ENCODE assay signal across 1 cellular context in the genomic region with DNA sequence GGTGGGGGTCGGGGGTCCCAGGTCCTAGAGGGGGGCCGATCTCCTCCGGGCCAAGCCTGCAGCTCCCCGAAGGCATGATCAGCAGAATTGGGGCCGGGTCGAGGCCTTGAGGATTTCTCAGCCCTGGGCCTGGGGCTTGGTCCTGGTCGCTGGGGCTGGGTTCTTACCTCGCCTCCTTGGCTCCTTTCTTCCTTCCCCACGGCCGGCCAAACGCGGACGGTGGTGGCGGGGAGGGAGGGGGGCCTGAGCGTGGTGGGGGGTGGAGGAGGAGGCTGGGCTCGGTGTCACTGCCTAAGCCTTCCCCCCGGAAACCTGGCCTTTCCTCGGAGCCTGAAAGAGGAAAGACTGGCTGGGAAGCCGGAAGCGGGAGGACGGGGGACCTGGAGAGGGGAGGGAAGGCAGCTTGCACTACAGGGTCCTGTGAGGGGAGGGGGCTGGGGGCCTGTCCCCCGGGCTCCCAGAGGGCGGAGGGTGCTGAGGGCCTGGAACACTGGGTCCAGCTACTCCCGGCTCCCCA.
TF ChIP-seq lines count a peak whose summit lies in the region.

A gene with protein sequence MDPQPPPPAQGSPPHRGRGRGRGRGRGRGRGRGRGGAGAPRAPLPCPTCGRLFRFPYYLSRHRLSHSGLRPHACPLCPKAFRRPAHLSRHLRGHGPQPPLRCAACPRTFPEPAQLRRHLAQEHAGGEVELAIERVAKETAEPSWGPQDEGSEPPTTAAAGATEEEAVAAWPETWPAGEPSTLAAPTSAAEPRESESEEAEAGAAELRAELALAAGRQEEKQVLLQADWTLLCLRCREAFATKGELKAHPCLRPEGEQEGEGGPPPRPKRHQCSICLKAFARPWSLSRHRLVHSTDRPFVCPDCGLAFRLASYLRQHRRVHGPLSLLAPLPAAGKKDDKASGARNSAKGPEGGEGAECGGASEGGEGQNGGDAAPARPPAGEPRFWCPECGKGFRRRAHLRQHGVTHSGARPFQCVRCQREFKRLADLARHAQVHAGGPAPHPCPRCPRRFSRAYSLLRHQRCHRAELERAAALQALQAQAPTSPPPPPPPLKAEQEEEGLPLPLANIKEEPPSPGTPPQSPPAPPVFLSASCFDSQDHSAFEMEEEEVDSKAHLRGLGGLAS (minus strand): TSS at position 221 of the 517 bp plus-strand sequence. CDS start 1,209 bp downstream, outside the sequence.

TF ChIP-seq in K562, 482 proteins besides CTCF, POLR2A, EP300 and RAD21 (continued from another document and continues in another):
- TF ChIP-seq, protein P1, sequence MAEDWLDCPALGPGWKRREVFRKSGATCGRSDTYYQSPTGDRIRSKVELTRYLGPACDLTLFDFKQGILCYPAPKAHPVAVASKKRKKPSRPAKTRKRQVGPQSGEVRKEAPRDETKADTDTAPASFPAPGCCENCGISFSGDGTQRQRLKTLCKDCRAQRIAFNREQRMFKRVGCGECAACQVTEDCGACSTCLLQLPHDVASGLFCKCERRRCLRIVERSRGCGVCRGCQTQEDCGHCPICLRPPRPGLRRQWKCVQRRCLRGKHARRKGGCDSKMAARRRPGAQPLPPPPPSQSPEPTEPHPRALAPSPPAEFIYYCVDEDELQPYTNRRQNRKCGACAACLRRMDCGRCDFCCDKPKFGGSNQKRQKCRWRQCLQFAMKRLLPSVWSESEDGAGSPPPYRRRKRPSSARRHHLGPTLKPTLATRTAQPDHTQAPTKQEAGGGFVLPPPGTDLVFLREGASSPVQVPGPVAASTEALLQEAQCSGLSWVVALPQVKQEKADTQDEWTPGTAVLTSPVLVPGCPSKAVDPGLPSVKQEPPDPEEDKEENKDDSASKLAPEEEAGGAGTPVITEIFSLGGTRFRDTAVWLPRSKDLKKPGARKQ (CRISPR knock-in tag; IDR thresholded peaks at IDR 0.05): no peak
- TF ChIP-seq, protein P2, sequence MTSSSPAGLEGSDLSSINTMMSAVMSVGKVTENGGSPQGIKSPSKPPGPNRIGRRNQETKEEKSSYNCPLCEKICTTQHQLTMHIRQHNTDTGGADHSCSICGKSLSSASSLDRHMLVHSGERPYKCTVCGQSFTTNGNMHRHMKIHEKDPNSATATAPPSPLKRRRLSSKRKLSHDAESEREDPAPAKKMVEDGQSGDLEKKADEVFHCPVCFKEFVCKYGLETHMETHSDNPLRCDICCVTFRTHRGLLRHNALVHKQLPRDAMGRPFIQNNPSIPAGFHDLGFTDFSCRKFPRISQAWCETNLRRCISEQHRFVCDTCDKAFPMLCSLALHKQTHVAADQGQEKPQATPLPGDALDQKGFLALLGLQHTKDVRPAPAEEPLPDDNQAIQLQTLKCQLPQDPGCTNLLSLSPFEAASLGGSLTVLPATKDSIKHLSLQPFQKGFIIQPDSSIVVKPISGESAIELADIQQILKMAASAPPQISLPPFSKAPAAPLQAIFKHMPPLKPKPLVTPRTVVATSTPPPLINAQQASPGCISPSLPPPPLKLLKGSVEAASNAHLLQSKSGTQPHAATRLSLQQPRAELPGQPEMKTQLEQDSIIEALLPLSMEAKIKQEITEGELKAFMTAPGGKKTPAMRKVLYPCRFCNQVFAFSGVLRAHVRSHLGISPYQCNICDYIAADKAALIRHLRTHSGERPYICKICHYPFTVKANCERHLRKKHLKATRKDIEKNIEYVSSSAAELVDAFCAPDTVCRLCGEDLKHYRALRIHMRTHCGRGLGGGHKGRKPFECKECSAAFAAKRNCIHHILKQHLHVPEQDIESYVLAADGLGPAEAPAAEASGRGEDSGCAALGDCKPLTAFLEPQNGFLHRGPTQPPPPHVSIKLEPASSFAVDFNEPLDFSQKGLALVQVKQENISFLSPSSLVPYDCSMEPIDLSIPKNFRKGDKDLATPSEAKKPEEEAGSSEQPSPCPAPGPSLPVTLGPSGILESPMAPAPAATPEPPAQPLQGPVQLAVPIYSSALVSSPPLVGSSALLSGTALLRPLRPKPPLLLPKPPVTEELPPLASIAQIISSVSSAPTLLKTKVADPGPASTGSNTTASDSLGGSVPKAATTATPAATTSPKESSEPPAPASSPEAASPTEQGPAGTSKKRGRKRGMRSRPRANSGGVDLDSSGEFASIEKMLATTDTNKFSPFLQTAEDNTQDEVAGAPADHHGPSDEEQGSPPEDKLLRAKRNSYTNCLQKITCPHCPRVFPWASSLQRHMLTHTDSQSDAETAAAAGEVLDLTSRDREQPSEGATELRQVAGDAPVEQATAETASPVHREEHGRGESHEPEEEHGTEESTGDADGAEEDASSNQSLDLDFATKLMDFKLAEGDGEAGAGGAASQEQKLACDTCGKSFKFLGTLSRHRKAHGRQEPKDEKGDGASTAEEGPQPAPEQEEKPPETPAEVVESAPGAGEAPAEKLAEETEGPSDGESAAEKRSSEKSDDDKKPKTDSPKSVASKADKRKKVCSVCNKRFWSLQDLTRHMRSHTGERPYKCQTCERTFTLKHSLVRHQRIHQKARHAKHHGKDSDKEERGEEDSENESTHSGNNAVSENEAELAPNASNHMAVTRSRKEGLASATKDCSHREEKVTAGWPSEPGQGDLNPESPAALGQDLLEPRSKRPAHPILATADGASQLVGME (CRISPR knock-in tag; IDR thresholded peaks at IDR 0.05): no peak
- TF ChIP-seq GTF2E2 (tag; IDR thresholded peaks at IDR 0.05) (peak; percentile 52; the same call in 1 of the 2 replicates), SNRNP70 (optimal IDR thresholded peaks at IDR 0.05; ENCODE audit: low read depth, low read length) (no peak), STAG1 (CRISPR knock-in tag; IDR thresholded peaks at IDR 0.05; ENCODE audit: borderline replicate concordance) (no peak), MBD2 (IDR thresholded peaks at IDR 0.05; ENCODE audit: borderline replicate concordance, low read depth) (peak; percentile 36; the same call in 1 of the 2 replicates), HNRNPUL1 (IDR thresholded peaks at IDR 0.05; ENCODE audit: low read length) (no peak), SP1 (CRISPR knock-in tag; IDR thresholded peaks at IDR 0.05) (peak; percentile 8; the same call in 1 of the 2 replicates), ZNF41 (CRISPR knock-in tag; conservative IDR thresholded peaks at IDR 0.05) (no peak), JUND (IDR thresholded peaks at IDR 0.05; ENCODE audit: borderline replicate concordance, low read depth, low read length) (peak; percentile 58; the same call in 1 of the 2 replicates), JUND (tag; IDR thresholded peaks at IDR 0.05; ENCODE audit: borderline replicate concordance, low read depth, low read length) (no peak; the same call in 2 of the 3 replicates), YY1 (IDR thresholded peaks at IDR 0.05; ENCODE audit: borderline replicate concordance in 1 of 3, control insufficient read depth in 1 of 3, extremely low read depth in 1 of 3, insufficient read depth in 3 of 3, insufficient read length in 1 of 3, insufficient replicate concordance in 2 of 3, low read depth in 1 of 3, low read length in 2 of 3) (peak in 2 of 3 experiments; percentile 43 to 69), SPI1 (IDR thresholded peaks at IDR 0.05; ENCODE audit: borderline replicate concordance, low read depth, low read length) (0 out of 2 replicates have a peak, but pooled peaks have one; percentile 34), ZNF384 (IDR thresholded peaks at IDR 0.05; ENCODE audit: low read depth, low read length) (0 out of 2 replicates have a peak, but pooled peaks have one; percentile 28), PHB2 (IDR thresholded peaks at IDR 0.05; ENCODE audit: low read depth) (no peak), ZSCAN29 (IDR thresholded peaks at IDR 0.05) (no peak), GABPB1 (CRISPR knock-in tag; IDR thresholded peaks at IDR 0.05) (peak; percentile 96), CBX5 (IDR thresholded peaks at IDR 0.05; ENCODE audit: borderline replicate concordance, low read depth) (peak; percentile 28; the same call in 1 of the 2 replicates), HMG20A (CRISPR knock-in tag; conservative IDR thresholded peaks at IDR 0.05) (no peak), KLF10 (CRISPR knock-in tag; IDR thresholded peaks at IDR 0.05) (no peak), KAT2B (IDR thresholded peaks at IDR 0.05; ENCODE audit: low read depth, low read length) (no peak), ARID1B (IDR thresholded peaks at IDR 0.05) (no peak), ZNF24 (IDR thresholded peaks at IDR 0.05) (peak; percentile 76), HDAC8 (tag; IDR thresholded peaks at IDR 0.05) (no peak), SMARCA5 (IDR thresholded peaks at IDR 0.05) (no peak), HCFC1 (IDR thresholded peaks at IDR 0.05; ENCODE audit: low read depth, low read length) (peak; percentile 73), RBM22 (IDR thresholded peaks at IDR 0.05; ENCODE audit: low read depth, low read length, poor library complexity, severe bottlenecking) (no peak)
- TF ChIP-seq, protein P3, sequence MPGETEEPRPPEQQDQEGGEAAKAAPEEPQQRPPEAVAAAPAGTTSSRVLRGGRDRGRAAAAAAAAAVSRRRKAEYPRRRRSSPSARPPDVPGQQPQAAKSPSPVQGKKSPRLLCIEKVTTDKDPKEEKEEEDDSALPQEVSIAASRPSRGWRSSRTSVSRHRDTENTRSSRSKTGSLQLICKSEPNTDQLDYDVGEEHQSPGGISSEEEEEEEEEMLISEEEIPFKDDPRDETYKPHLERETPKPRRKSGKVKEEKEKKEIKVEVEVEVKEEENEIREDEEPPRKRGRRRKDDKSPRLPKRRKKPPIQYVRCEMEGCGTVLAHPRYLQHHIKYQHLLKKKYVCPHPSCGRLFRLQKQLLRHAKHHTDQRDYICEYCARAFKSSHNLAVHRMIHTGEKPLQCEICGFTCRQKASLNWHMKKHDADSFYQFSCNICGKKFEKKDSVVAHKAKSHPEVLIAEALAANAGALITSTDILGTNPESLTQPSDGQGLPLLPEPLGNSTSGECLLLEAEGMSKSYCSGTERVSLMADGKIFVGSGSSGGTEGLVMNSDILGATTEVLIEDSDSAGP (CRISPR knock-in tag; IDR thresholded peaks at IDR 0.05): peak; percentile 48; the same call in 1 of the 2 replicates
- TF ChIP-seq, protein P4, sequence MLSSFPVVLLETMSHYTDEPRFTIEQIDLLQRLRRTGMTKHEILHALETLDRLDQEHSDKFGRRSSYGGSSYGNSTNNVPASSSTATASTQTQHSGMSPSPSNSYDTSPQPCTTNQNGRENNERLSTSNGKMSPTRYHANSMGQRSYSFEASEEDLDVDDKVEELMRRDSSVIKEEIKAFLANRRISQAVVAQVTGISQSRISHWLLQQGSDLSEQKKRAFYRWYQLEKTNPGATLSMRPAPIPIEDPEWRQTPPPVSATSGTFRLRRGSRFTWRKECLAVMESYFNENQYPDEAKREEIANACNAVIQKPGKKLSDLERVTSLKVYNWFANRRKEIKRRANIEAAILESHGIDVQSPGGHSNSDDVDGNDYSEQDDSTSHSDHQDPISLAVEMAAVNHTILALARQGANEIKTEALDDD (IDR thresholded peaks at IDR 0.05): no peak
- TF ChIP-seq, protein P5, sequence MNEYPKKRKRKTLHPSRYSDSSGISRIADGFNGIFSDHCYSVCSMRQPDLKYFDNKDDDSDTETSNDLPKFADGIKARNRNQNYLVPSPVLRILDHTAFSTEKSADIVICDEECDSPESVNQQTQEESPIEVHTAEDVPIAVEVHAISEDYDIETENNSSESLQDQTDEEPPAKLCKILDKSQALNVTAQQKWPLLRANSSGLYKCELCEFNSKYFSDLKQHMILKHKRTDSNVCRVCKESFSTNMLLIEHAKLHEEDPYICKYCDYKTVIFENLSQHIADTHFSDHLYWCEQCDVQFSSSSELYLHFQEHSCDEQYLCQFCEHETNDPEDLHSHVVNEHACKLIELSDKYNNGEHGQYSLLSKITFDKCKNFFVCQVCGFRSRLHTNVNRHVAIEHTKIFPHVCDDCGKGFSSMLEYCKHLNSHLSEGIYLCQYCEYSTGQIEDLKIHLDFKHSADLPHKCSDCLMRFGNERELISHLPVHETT (CRISPR knock-in tag; conservative IDR thresholded peaks at IDR 0.05 in 1 of 2, IDR thresholded peaks at IDR 0.05 in 1 of 2): 0 out of 4 replicates have a peak, but pooled peaks of 1 of the 2 experiments have one; percentile 41
- TF ChIP-seq, protein P6, sequence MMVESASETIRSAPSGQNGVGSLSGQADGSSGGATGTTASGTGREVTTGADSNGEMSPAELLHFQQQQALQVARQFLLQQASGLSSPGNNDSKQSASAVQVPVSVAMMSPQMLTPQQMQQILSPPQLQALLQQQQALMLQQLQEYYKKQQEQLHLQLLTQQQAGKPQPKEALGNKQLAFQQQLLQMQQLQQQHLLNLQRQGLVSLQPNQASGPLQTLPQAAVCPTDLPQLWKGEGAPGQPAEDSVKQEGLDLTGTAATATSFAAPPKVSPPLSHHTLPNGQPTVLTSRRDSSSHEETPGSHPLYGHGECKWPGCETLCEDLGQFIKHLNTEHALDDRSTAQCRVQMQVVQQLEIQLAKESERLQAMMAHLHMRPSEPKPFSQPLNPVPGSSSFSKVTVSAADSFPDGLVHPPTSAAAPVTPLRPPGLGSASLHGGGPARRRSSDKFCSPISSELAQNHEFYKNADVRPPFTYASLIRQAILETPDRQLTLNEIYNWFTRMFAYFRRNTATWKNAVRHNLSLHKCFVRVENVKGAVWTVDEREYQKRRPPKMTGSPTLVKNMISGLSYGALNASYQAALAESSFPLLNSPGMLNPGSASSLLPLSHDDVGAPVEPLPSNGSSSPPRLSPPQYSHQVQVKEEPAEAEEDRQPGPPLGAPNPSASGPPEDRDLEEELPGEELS (CRISPR knock-in tag; IDR thresholded peaks at IDR 0.05; ENCODE audit: borderline replicate concordance): no peak
- TF ChIP-seq, protein P7, sequence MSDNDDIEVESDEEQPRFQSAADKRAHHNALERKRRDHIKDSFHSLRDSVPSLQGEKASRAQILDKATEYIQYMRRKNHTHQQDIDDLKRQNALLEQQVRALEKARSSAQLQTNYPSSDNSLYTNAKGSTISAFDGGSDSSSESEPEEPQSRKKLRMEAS (CRISPR knock-in tag; IDR thresholded peaks at IDR 0.05): no peak
- TF ChIP-seq, protein P8, sequence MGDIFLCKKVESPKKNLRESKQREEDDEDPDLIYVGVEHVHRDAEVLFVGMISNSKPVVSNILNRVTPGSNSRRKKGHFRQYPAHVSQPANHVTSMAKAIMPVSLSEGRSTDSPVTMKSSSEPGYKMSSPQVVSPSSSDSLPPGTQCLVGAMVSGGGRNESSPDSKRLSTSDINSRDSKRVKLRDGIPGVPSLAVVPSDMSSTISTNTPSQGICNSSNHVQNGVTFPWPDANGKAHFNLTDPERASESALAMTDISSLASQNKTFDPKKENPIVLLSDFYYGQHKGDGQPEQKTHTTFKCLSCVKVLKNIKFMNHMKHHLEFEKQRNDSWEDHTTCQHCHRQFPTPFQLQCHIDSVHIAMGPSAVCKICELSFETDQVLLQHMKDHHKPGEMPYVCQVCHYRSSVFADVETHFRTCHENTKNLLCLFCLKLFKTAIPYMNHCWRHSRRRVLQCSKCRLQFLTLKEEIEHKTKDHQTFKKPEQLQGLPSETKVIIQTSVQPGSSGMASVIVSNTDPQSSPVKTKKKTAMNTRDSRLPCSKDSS (IDR thresholded peaks at IDR 0.05; ENCODE audit: low read depth, partially characterized antibody): no peak
- TF ChIP-seq, protein P9, sequence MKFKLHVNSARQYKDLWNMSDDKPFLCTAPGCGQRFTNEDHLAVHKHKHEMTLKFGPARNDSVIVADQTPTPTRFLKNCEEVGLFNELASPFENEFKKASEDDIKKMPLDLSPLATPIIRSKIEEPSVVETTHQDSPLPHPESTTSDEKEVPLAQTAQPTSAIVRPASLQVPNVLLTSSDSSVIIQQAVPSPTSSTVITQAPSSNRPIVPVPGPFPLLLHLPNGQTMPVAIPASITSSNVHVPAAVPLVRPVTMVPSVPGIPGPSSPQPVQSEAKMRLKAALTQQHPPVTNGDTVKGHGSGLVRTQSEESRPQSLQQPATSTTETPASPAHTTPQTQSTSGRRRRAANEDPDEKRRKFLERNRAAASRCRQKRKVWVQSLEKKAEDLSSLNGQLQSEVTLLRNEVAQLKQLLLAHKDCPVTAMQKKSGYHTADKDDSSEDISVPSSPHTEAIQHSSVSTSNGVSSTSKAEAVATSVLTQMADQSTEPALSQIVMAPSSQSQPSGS (CRISPR knock-in tag; IDR thresholded peaks at IDR 0.05): no peak
